In the genomic region with DNA sequence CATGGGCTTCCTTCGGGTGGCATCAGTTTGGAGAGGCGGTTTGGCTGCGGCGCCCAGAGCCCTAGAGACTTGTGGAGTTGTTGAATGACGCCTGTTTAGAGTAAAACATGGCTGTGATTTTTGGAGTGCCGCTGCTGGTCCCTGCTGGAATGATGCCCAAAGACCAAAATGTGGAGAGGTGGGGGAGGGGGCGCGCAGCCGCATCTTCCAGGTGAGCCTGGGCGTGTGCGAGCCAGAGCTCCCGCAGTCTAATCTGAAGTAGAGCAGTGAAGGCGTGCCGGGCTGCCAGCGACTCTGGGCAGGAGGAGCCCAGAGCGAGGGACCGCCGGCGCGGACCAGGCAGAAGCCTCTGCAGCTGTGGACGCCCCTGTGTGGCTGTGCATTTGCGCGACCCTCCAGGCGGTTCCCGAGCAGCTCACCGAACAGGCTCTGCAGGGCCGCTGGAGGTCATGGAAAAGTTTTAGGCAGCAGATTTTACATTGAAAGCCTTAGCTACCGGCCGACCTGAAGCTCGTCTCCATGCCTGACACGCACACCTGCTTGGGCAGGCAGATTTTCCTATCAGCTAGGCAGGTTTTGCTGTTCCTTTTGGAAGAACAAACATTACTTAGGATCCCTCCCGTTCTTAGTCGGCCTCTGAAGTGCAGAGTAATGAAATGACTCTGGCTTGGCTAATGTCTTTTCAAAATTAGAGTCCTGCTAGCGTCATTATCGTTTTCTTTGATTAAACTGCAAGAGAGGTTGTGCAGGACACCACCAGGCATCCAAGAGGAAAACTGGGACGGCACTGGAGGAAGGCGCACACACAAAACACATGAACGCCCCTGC, we compare ENCODE assay signal across 1 cellular context.
TF ChIP-seq lines count a peak whose summit lies in the region.

No MANE protein-coding gene starts in this region.

TF ChIP-seq in HEK293, 187 proteins besides CTCF, POLR2A, EP300 and RAD21 (continued from another document):
- TF ChIP-seq, protein P1, sequence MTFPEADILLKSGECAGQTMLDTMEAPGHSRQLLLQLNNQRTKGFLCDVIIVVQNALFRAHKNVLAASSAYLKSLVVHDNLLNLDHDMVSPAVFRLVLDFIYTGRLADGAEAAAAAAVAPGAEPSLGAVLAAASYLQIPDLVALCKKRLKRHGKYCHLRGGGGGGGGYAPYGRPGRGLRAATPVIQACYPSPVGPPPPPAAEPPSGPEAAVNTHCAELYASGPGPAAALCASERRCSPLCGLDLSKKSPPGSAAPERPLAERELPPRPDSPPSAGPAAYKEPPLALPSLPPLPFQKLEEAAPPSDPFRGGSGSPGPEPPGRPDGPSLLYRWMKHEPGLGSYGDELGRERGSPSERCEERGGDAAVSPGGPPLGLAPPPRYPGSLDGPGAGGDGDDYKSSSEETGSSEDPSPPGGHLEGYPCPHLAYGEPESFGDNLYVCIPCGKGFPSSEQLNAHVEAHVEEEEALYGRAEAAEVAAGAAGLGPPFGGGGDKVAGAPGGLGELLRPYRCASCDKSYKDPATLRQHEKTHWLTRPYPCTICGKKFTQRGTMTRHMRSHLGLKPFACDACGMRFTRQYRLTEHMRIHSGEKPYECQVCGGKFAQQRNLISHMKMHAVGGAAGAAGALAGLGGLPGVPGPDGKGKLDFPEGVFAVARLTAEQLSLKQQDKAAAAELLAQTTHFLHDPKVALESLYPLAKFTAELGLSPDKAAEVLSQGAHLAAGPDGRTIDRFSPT (tag by site-specific recombination; IDR thresholded peaks at IDR 0.05), result peak; percentile 6; the same call in 1 of the 2 replicates
- TF ChIP-seq BCL11B (tag by site-specific recombination; IDR thresholded peaks at IDR 0.05; ENCODE audit: low read depth), result no peak
- no peak for TF ChIP-seq REPIN1 (tag by site-specific recombination; IDR thresholded peaks at IDR 0.05; ENCODE audit: low read depth)
- TF ChIP-seq KLF1 (tag by site-specific recombination; IDR thresholded peaks at IDR 0.05), result peak; percentile 45
- peak; percentile 27; the same call in 1 of the 2 replicates for TF ChIP-seq SP2 (tag by site-specific recombination; IDR thresholded peaks at IDR 0.05)
- TF ChIP-seq BCL11A (tag by site-specific recombination; IDR thresholded peaks at IDR 0.05; ENCODE audit: low read depth), result no peak
- TF ChIP-seq, protein P2, sequence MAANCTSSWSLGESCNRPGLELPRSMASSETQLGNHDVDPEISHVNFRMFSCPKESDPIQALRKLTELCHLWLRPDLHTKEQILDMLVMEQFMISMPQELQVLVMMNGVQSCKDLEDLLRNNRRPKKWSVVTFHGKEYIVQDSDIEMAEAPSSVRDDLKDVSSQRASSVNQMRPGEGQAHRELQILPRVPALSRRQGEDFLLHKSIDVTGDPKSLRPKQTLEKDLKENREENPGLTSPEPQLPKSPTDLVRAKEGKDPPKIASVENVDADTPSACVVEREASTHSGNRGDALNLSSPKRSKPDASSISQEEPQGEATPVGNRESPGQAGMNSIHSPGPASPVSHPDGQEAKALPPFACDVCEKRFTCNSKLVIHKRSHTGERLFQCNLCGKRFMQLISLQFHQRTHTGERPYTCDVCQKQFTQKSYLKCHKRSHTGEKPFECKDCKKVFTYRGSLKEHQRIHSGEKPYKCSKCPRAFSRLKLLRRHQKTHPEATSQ (tag by site-specific recombination; IDR thresholded peaks at IDR 0.05), result no peak
- TF ChIP-seq, protein P3, sequence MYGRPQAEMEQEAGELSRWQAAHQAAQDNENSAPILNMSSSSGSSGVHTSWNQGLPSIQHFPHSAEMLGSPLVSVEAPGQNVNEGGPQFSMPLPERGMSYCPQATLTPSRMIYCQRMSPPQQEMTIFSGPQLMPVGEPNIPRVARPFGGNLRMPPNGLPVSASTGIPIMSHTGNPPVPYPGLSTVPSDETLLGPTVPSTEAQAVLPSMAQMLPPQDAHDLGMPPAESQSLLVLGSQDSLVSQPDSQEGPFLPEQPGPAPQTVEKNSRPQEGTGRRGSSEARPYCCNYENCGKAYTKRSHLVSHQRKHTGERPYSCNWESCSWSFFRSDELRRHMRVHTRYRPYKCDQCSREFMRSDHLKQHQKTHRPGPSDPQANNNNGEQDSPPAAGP (tag by site-specific recombination; IDR thresholded peaks at IDR 0.05), result no peak; the same call in 1 of the 2 replicates
- TF ChIP-seq ZNF114 (tag by site-specific recombination; IDR thresholded peaks at IDR 0.05), result no peak
- no peak; the same call in 1 of the 2 replicates for TF ChIP-seq GLIS2 (tag by site-specific recombination; IDR thresholded peaks at IDR 0.05)
- TF ChIP-seq, protein P4, sequence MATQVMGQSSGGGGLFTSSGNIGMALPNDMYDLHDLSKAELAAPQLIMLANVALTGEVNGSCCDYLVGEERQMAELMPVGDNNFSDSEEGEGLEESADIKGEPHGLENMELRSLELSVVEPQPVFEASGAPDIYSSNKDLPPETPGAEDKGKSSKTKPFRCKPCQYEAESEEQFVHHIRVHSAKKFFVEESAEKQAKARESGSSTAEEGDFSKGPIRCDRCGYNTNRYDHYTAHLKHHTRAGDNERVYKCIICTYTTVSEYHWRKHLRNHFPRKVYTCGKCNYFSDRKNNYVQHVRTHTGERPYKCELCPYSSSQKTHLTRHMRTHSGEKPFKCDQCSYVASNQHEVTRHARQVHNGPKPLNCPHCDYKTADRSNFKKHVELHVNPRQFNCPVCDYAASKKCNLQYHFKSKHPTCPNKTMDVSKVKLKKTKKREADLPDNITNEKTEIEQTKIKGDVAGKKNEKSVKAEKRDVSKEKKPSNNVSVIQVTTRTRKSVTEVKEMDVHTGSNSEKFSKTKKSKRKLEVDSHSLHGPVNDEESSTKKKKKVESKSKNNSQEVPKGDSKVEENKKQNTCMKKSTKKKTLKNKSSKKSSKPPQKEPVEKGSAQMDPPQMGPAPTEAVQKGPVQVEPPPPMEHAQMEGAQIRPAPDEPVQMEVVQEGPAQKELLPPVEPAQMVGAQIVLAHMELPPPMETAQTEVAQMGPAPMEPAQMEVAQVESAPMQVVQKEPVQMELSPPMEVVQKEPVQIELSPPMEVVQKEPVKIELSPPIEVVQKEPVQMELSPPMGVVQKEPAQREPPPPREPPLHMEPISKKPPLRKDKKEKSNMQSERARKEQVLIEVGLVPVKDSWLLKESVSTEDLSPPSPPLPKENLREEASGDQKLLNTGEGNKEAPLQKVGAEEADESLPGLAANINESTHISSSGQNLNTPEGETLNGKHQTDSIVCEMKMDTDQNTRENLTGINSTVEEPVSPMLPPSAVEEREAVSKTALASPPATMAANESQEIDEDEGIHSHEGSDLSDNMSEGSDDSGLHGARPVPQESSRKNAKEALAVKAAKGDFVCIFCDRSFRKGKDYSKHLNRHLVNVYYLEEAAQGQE (tag by site-specific recombination; IDR thresholded peaks at IDR 0.05), result no peak
- TF ChIP-seq ZNF2 (tag by site-specific recombination; IDR thresholded peaks at IDR 0.05), result no peak
- TF ChIP-seq KLF16 (tag by site-specific recombination; IDR thresholded peaks at IDR 0.05), result no peak
- TF ChIP-seq ZNF707 (tag by site-specific recombination; IDR thresholded peaks at IDR 0.05), result no peak
- TF ChIP-seq ZNF596 (tag by site-specific recombination; IDR thresholded peaks at IDR 0.05), result no peak
- TF ChIP-seq ZNF629 (tag by site-specific recombination; IDR thresholded peaks at IDR 0.05), result peak; percentile 12; the same call in 1 of the 2 replicates
- TF ChIP-seq, protein P5, sequence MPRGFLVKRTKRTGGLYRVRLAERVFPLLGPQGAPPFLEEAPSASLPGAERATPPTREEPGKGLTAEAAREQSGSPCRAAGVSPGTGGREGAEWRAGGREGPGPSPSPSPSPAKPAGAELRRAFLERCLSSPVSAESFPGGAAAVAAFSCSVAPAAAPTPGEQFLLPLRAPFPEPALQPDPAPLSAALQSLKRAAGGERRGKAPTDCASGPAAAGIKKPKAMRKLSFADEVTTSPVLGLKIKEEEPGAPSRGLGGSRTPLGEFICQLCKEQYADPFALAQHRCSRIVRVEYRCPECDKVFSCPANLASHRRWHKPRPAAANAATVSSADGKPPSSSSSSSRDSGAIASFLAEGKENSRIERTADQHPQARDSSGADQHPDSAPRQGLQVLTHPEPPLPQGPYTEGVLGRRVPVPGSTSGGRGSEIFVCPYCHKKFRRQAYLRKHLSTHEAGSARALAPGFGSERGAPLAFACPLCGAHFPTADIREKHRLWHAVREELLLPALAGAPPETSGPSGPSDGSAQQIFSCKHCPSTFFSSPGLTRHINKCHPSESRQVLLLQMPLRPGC (tag by site-specific recombination; IDR thresholded peaks at IDR 0.05), result no peak
- no peak for TF ChIP-seq YY1 (tag by site-specific recombination; IDR thresholded peaks at IDR 0.05)
- TF ChIP-seq ZNF37A (tag by site-specific recombination; IDR thresholded peaks at IDR 0.05), result no peak
- no peak for TF ChIP-seq ZNF366 (tag by site-specific recombination; conservative IDR thresholded peaks at IDR 0.05)
- no peak for TF ChIP-seq KLF10 (tag by site-specific recombination; IDR thresholded peaks at IDR 0.05)
- TF ChIP-seq ZNF677 (tag by site-specific recombination; IDR thresholded peaks at IDR 0.05), result no peak
